In the genomic region with DNA sequence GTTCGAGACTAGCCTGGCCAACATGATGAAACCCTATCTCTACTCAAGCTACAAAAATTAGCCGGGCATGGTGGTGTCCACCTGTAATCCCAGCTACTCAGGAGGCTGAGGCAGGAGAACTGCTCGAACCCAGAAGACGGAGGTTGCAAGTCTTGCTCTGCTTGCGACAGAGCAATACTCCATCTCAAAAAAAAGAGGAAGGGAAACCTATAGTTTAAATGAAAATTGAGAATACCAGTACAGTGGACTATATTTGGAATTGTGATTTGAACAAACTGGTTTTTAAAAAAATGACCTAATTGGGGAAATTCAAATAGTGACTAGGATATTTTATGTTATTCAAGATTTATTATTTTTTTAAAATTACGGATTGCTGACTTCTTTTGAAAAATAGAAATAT, we compare ENCODE assay signal across 18 cellular contexts.
"Had no signal": no experiment of that assay in that cellular context is flagged by ENCODE, and none has a peak within 500 bp of the region (broad histone marks: within the 10 kb centered on the region; RNA-seq: fewer than 3 reads in every experiment).

No MANE protein-coding gene starts in this region.

- ATAC-seq: foreskin keratinocyte; left lobe of liver; naive thymus-derived CD8-positive, alpha-beta T cell; stimulated activated memory B cell treated with anti-CD40 and anti-IgM and Interleukin-4, amounts not matched to agents 10 μg/mL and 1 μg/mL and 100 μg/mL, for 72 hours had no signal

- FAIRE-seq: TTC549, urothelium cell line had no signal

- DNase-seq: activated CD4-positive, alpha-beta T cell treated with anti-CD3 and anti-CD28 coated beads for 1 hour; activated naive CD4-positive, alpha-beta T cell; activated T-cell treated with anti-CD3 and anti-CD28 coated beads, Interleukin-2, amount 50 U/mL, for 24 hours; adrenal gland; brain microvascular endothelial cell; caudate nucleus; effector CD8-positive, alpha-beta T cell; foreskin keratinocyte; naive thymus-derived CD8-positive, alpha-beta T cell; retina; sigmoid colon; stimulated activated CD4-positive, alpha-beta T cell treated with anti-CD3 and anti-CD28 coated beads, Interleukin-15, amount 100 ng/mL, for 24 hours; transverse colon; WERI-Rb-1 had no signal
